Comparison of ENCODE assay signal across 15 cellular contexts in genomic region chr1:237786066-237786719, GRCh38.
A peak's percentile ranks its signal among the peaks of the same experiment; 100 is the strongest.
DNase-seq lines count a peak whose midpoint lies in the region; ATAC-seq and TF ChIP-seq lines count a peak whose summit lies in the region.
"Had no signal": no experiment of that assay in that cellular context is flagged by ENCODE, and none has a peak within 500 bp of the region (broad histone marks: within the 10 kb centered on the region; RNA-seq: fewer than 3 reads in every experiment).

No MANE protein-coding gene starts in this region.

- no peak for TF ChIP-seq CTCF in cardiac muscle cell (IDR thresholded peaks at IDR 0.05; ENCODE audit: low read depth, low read length)
- no peak for TF ChIP-seq CTCF in right atrium auricular region (IDR thresholded peaks at IDR 0.05)
- no peak for TF ChIP-seq CTCF in WTC11 (IDR thresholded peaks at IDR 0.05)
- no peak for TF ChIP-seq CTCF in thyroid gland (IDR thresholded peaks at IDR 0.05)
- TF ChIP-seq CTCF in upper lobe of right lung (IDR thresholded peaks at IDR 0.05) = no peak

- peak in 1 of 2 donors; percentile 75 for TF ChIP-seq POLR2A in thyroid gland (IDR thresholded peaks at IDR 0.05)

- no peaks in the 10 kb centered on the region for H3K79me1 ChIP-seq in mesendoderm (ENCODE audit: low read length)

- H2BK15ac ChIP-seq in mesendoderm (replicated peaks; ENCODE audit: low read depth) = no peak overlapping the region

- H3K18ac ChIP-seq in mesendoderm (ENCODE audit: low read length) = peak overlapping the region; percentile 18

- H3K56ac ChIP-seq in mesendoderm (ENCODE audit: low read length) = no peak overlapping the region

- no CpG with 5 or more reads among the region's 11 CpGs for WGBS in mesendoderm (ENCODE audit: extremely low coverage, insufficient coverage, low lambda C conversion rate)
- 35 to 36% methylated on average over 11 of the region's 11 CpGs for WGBS in thyroid gland, 2 donors

- H3K4ac ChIP-seq in mesendoderm (ENCODE audit: low read depth, low read length) = no peak overlapping the region

- H2AK5ac ChIP-seq in mesendoderm (ENCODE audit: low read length) = no peak overlapping the region

- no peak overlapping the region for H3K4me3 Mint-ChIP-seq in WTC11

- H3K36me3 ChIP-seq in cardiac muscle cell (peaks cover 78% of the 10 kb centered on the region), right atrium auricular region (peaks cover 57% of the 10 kb centered on the region), mesendoderm (ENCODE audit: control insufficient read depth, insufficient read depth, low read length) (no peaks in the 10 kb centered on the region), thyroid gland (no peaks in the 10 kb centered on the region), upper lobe of right lung (no peaks in the 10 kb centered on the region)
- H3K36me3 ChIP-seq: BLaER1 had no signal

- H3K4me3 ChIP-seq in cardiac muscle cell (no peak overlapping the region), right atrium auricular region (no peak overlapping the region), mesendoderm (ENCODE audit: low read length) (no peak overlapping the region), thyroid gland (replicated peaks in 1 of 3) (no peak overlapping the region), upper lobe of right lung (no peak overlapping the region)
- H3K4me3 ChIP-seq: BLaER1, GM12878 had no signal

- no peak overlapping the region for H3K23ac ChIP-seq in mesendoderm (ENCODE audit: low read length)

- no peaks in the 10 kb centered on the region for H3K27me3 ChIP-seq in cardiac muscle cell
- no peaks in the 10 kb centered on the region for H3K27me3 ChIP-seq in right atrium auricular region
- H3K27me3 ChIP-seq in mesendoderm (ENCODE audit: insufficient read depth, low read length, poor library complexity) = no peaks in the 10 kb centered on the region
- H3K27me3 ChIP-seq in thyroid gland = no peaks in the 10 kb centered on the region
- H3K27me3 ChIP-seq in upper lobe of right lung = no peaks in the 10 kb centered on the region
- H3K27me3 ChIP-seq: BLaER1 had no signal

- ATAC-seq in WTC11 = peak; percentile 69
- ATAC-seq in HG03159 (IDR thresholded peaks at IDR 0.05; ENCODE audit: unreplicated experiment) = no peak
- no peak for ATAC-seq in upper lobe of right lung
- ATAC-seq: GM12878 had no signal

- H3K27ac Mint-ChIP-seq in WTC11 = no peak overlapping the region

- H3K4me2 ChIP-seq in mesendoderm (ENCODE audit: low read length) = no peak overlapping the region
- H3K4me2 ChIP-seq: BLaER1 had no signal

- DNase-seq in cardiac muscle cell (ENCODE audit: low read depth in 1 of 2, low spot score in 1 of 2) (no peak), right atrium auricular region (ENCODE audit: low spot score) (no peak), WTC11 (ENCODE audit: low spot score) (no peak), mesendoderm (peak; percentile 44), thyroid gland (peak; percentile 86 to 87), HK-2 (ENCODE audit: unreplicated experiment) (no peak), upper lobe of right lung (no peak)
- DNase-seq: 8988T, AML-193, DMS53, H7 had no signal

- H4K8ac ChIP-seq in mesendoderm (ENCODE audit: low read depth, low read length) = no peak overlapping the region

- H3K4me1 ChIP-seq in cardiac muscle cell (ENCODE audit: low read depth) (peaks cover 10% of the 10 kb centered on the region), right atrium auricular region (peaks cover 0 to 9% of the 10 kb centered on the region in 2 donors), mesendoderm (ENCODE audit: control insufficient read depth, low read depth, low read length) (no peaks in the 10 kb centered on the region), thyroid gland (peaks cover 44 to 49% of the 10 kb centered on the region in 2 donors), upper lobe of right lung (no peaks in the 10 kb centered on the region)

- POLR2A ChIA-PET in WTC11 (lab: Charles Lee) = no interaction called here

- H3K9me3 Mint-ChIP-seq in WTC11 = no peaks in the 10 kb centered on the region

- no peaks in the 10 kb centered on the region for H3K9me3 ChIP-seq in cardiac muscle cell (ENCODE audit: low read depth)
- H3K9me3 ChIP-seq in right atrium auricular region = no peaks in the 10 kb centered on the region
- no peaks in the 10 kb centered on the region for H3K9me3 ChIP-seq in thyroid gland
- no peaks in the 10 kb centered on the region for H3K9me3 ChIP-seq in upper lobe of right lung
- H3K9me3 ChIP-seq: BLaER1 had no signal

- H3K27ac ChIP-seq in cardiac muscle cell = peak overlapping the region; percentile 26
- H3K27ac ChIP-seq in right atrium auricular region = no peak overlapping the region
- H3K27ac ChIP-seq in mesendoderm (ENCODE audit: low read depth, low read length) = no peak overlapping the region
- peak overlapping the region; percentile 84 to 89 (median 88) for H3K27ac ChIP-seq in thyroid gland
- H3K27ac ChIP-seq in upper lobe of right lung = no peak overlapping the region
- H3K27ac ChIP-seq: BLaER1, HL-60 had no signal

- intact Hi-C loops in thyroid gland (cut with DNase I) = no loop called here
- intact Hi-C loops in upper lobe of right lung (cut with DNase I) = no loop called here

- H2BK120ac ChIP-seq in mesendoderm (ENCODE audit: low read depth, low read length) = no peak overlapping the region

- H3K79me2 ChIP-seq in mesendoderm (ENCODE audit: control insufficient read depth, insufficient read depth, low read length) = no peaks in the 10 kb centered on the region

- H3K27me3 Mint-ChIP-seq in WTC11 (ENCODE audit: low read depth) = no peaks in the 10 kb centered on the region

- peaks cover 4% of the 10 kb centered on the region for H3K36me3 Mint-ChIP-seq in WTC11

- CTCF ChIA-PET in WTC11 (lab: Charles Lee) = no interaction called here

- no peak overlapping the region for H3K9ac ChIP-seq in mesendoderm (ENCODE audit: low read length)
- H3K9ac ChIP-seq: BLaER1 had no signal

- peaks cover 13% of the 10 kb centered on the region for H3K4me1 Mint-ChIP-seq in WTC11

- H4K5ac ChIP-seq in mesendoderm (ENCODE audit: low read length) = no peak overlapping the region

- no peak overlapping the region for H2BK5ac ChIP-seq in mesendoderm (ENCODE audit: low read length)

TF ChIP-seq in WTC11, 78 proteins besides CTCF, POLR2A, EP300 and RAD21:
- TF ChIP-seq ZNF512 (CRISPR knock-in tag; IDR thresholded peaks at IDR 0.05; ENCODE audit: borderline replicate concordance) (no peak), TP53 (CRISPR knock-in tag; IDR thresholded peaks at IDR 0.05) (no peak), GRHL2 (CRISPR knock-in tag; IDR thresholded peaks at IDR 0.05; ENCODE audit: insufficient replicate concordance, severe bottlenecking) (no peak)
TF ChIP-seq in WTC11: peak in this region for 0.

Comparison
In these comparisons a context has a peak if more than half of its experiments do, and no peak if none do; other contexts are left out.
1. H3K27ac ChIP-seq: peak in cardiac muscle cell (single experiment) and thyroid gland (3 of 3); none in right atrium auricular region (0 of 2), mesendoderm (single experiment) and upper lobe of right lung (single experiment).
2. DNase-seq: peak in mesendoderm (single experiment) and thyroid gland (2 of 2); none in cardiac muscle cell (0 of 2), right atrium auricular region (single experiment), WTC11 (single experiment), HK-2 (single experiment) and upper lobe of right lung (single experiment).